Comparison of ENCODE assay signal across 12 cellular contexts in genomic region chr18:8107426-8107825, GRCh38.
"Had no signal": no experiment of that assay in that cellular context is flagged by ENCODE, and none has a peak within 500 bp of the region (broad histone marks: within the 10 kb centered on the region; RNA-seq: fewer than 3 reads in every experiment).

No MANE protein-coding gene starts in this region.

- H3K4me3 ChIP-seq: hepatocyte, lung, smooth muscle cell, tibial nerve had no signal

- H3K36me3 ChIP-seq: tibial nerve had no signal

- H3K27ac ChIP-seq: hepatocyte, tibial nerve had no signal

- DNase-seq: activated CD4-positive, alpha-beta T cell treated with anti-CD3 and anti-CD28 coated beads for 48 hours; activated CD8-positive, alpha-beta memory T cell treated with anti-CD3 and anti-CD28 coated beads, Interleukin-2, amount 50 U/mL, for 48 hours; activated CD8-positive, alpha-beta T cell treated with anti-CD3 and anti-CD28 coated beads, Interleukin-2, amount 10 ng/mL, durations not matched to agents 7 days and 5 days; activated naive CD8-positive, alpha-beta T cell treated with anti-CD3 and anti-CD28 coated beads, Interleukin-2, amount 50 U/mL, for 24 hours; left colon; naive thymus-derived CD4-positive, alpha-beta T cell had no signal

- H3K27me3 ChIP-seq: hepatocyte, tibial nerve had no signal

- ATAC-seq: activated CD8-positive, alpha-beta T cell treated with anti-CD3 and anti-CD28 coated beads, Interleukin-2, amount 10 ng/mL, durations not matched to agents 7 days and 5 days; activated naive CD8-positive, alpha-beta T cell treated with anti-CD3 and anti-CD28 coated beads, Interleukin-2, amount 50 U/mL, for 24 hours; left colon; naive thymus-derived CD4-positive, alpha-beta T cell; SK-N-SH treated with all-trans-retinoic acid at 6 μM for 48 hours; stimulated activated effector memory CD8-positive, alpha-beta T cell treated with anti-CD3 and anti-CD28 coated beads, Interleukin-12 subunit alpha, Interleukin-12 subunit beta, amount 100 ng/mL, for 72 hours had no signal

- H3K4me1 ChIP-seq: tibial nerve had no signal
